ENCODE assay signal across 27 cellular contexts in genomic region chr17:42167807-42168206, GRCh38. TPM values are rescaled to one million over a fixed set of nuclear protein-coding genes. Genes with fewer than 3 reads are reported as not detected.
"Had no signal": no experiment of that assay in that cellular context is flagged by ENCODE, and none has a peak within 500 bp of the region (broad histone marks: within the 10 kb centered on the region; RNA-seq: fewer than 3 reads in every experiment).

No MANE protein-coding gene starts in this region.

- DNase-seq: activated CD4-positive, alpha-beta memory T cell treated with anti-CD3 and anti-CD28 coated beads, Interleukin-2, amount 10 ng/mL, durations not matched to agents 7 days and 5 days; activated CD4-positive, alpha-beta T cell treated with anti-CD3 and anti-CD28 coated beads for 48 hours; activated CD4-positive, CD25-positive, alpha-beta regulatory T cell; activated CD8-positive, alpha-beta memory T cell treated with anti-CD3 and anti-CD28 coated beads, Interleukin-2, amount 10 ng/mL, durations not matched to agents 7 days and 5 days; activated gamma-delta T cell treated with Interleukin-2 at 50 U/mL for 16 hours; aorta; caudate nucleus; effector memory CD8-positive, alpha-beta T cell; esophagus squamous epithelium; head of caudate nucleus; hypothalamus; left ventricle myocardium superior; mammary epithelial cell; nucleus accumbens; right lobe of liver; stimulated activated CD4-positive, alpha-beta T cell treated with anti-CD3 and anti-CD28 coated beads, Interleukin-1b, Interleukin-23, amount 100 ng/mL, for 48 hours; stimulated activated naive CD8-positive, alpha-beta T cell treated with anti-CD3 and anti-CD28 coated beads, Interleukin-15, amount 100 ng/mL, for 72 hours; T-helper 17 cell had no signal

- H3K27me3 Mint-ChIP-seq: activated CD4-positive, alpha-beta memory T cell treated with anti-CD3 and anti-CD28 coated beads, Interleukin-2, amount 10 ng/mL, durations not matched to agents 7 days and 5 days; activated CD8-positive, alpha-beta memory T cell treated with anti-CD3 and anti-CD28 coated beads, Interleukin-2, amount 10 ng/mL, durations not matched to agents 7 days and 5 days; stimulated activated naive CD8-positive, alpha-beta T cell treated with anti-CD3 and anti-CD28 coated beads, Interleukin-15, amount 100 ng/mL, for 72 hours; T-helper 17 cell had no signal

- H3K4me3 ChIP-seq: esophagus squamous epithelium, gastroesophageal sphincter, right lobe of liver, skin epidermis, tibial nerve had no signal

- H3K9me3 Mint-ChIP-seq: activated CD4-positive, alpha-beta memory T cell treated with anti-CD3 and anti-CD28 coated beads, Interleukin-2, amount 10 ng/mL, durations not matched to agents 7 days and 5 days; activated naive CD4-positive, alpha-beta T cell treated with anti-CD3 and anti-CD28 coated beads, Interleukin-2, amount 50 U/mL, for 72 hours; activated T-helper 1 cell treated with anti-CD3 and anti-CD28 coated beads, Interleukin-12 subunit alpha, Interleukin-12 subunit beta, Interleukin-2, Interleukin-4 antibody, amounts not matched to agents 30 ng/mL and 10 ng/mL and 1 ng/mL, durations not matched to agents 14 hours and 24 hours and 36 hours; effector memory CD8-positive, alpha-beta T cell; nephron; stimulated activated naive CD8-positive, alpha-beta T cell treated with anti-CD3 and anti-CD28 coated beads, Interleukin-15, amount 100 ng/mL, for 72 hours had no signal

- H3K4me3 Mint-ChIP-seq: activated CD4-positive, alpha-beta memory T cell treated with anti-CD3 and anti-CD28 coated beads, Interleukin-2, amount 10 ng/mL, durations not matched to agents 7 days and 5 days; activated CD8-positive, alpha-beta memory T cell treated with anti-CD3 and anti-CD28 coated beads, Interleukin-2, amount 10 ng/mL, durations not matched to agents 7 days and 5 days; activated T-helper 1 cell treated with anti-CD3 and anti-CD28 coated beads, Interleukin-12 subunit alpha, Interleukin-12 subunit beta, Interleukin-2, Interleukin-4 antibody, amounts not matched to agents 30 ng/mL and 10 ng/mL and 1 ng/mL, durations not matched to agents 14 hours and 24 hours and 36 hours; brain; effector memory CD8-positive, alpha-beta T cell; nephron; stimulated activated naive CD8-positive, alpha-beta T cell treated with anti-CD3 and anti-CD28 coated beads, Interleukin-15, amount 100 ng/mL, for 72 hours; T-helper 17 cell had no signal

- H3K9me3 ChIP-seq: esophagus squamous epithelium, gastroesophageal sphincter, right lobe of liver, tibial nerve had no signal

- ATAC-seq: activated CD8-positive, alpha-beta memory T cell treated with anti-CD3 and anti-CD28 coated beads, Interleukin-2, amount 10 ng/mL, durations not matched to agents 7 days and 5 days; activated naive CD4-positive, alpha-beta T cell treated with anti-CD3 and anti-CD28 coated beads, Interleukin-2, amount 50 U/mL, for 72 hours; effector memory CD8-positive, alpha-beta T cell; gastroesophageal sphincter; left ventricle myocardium superior; right lobe of liver; stimulated activated naive CD8-positive, alpha-beta T cell treated with anti-CD3 and anti-CD28 coated beads, Interleukin-15, amount 100 ng/mL, for 72 hours; T-helper 17 cell had no signal

- H3K4me1 Mint-ChIP-seq: activated CD4-positive, alpha-beta memory T cell treated with anti-CD3 and anti-CD28 coated beads, Interleukin-2, amount 10 ng/mL, durations not matched to agents 7 days and 5 days; activated CD8-positive, alpha-beta memory T cell treated with anti-CD3 and anti-CD28 coated beads, Interleukin-2, amount 10 ng/mL, durations not matched to agents 7 days and 5 days; brain; nephron had no signal

- H3K27ac ChIP-seq: esophagus squamous epithelium, gastroesophageal sphincter, right lobe of liver, skin epidermis, tibial nerve had no signal

- H3K27ac Mint-ChIP-seq: activated CD4-positive, alpha-beta memory T cell treated with anti-CD3 and anti-CD28 coated beads, Interleukin-2, amount 10 ng/mL, durations not matched to agents 7 days and 5 days; activated CD8-positive, alpha-beta memory T cell treated with anti-CD3 and anti-CD28 coated beads, Interleukin-2, amount 10 ng/mL, durations not matched to agents 7 days and 5 days; activated T-helper 1 cell treated with anti-CD3 and anti-CD28 coated beads, Interleukin-12 subunit alpha, Interleukin-12 subunit beta, Interleukin-2, Interleukin-4 antibody, amounts not matched to agents 30 ng/mL and 10 ng/mL and 1 ng/mL, durations not matched to agents 14 hours and 24 hours and 36 hours; brain; effector memory CD8-positive, alpha-beta T cell; nephron had no signal

- H3K36me3 Mint-ChIP-seq: activated CD8-positive, alpha-beta memory T cell treated with anti-CD3 and anti-CD28 coated beads, Interleukin-2, amount 10 ng/mL, durations not matched to agents 7 days and 5 days; activated naive CD4-positive, alpha-beta T cell treated with anti-CD3 and anti-CD28 coated beads, Interleukin-2, amount 50 U/mL, for 72 hours; brain had no signal

- H3K36me3 ChIP-seq: esophagus squamous epithelium, gastroesophageal sphincter, right lobe of liver, tibial nerve had no signal

- H3K4me1 ChIP-seq: gastroesophageal sphincter, right lobe of liver, tibial nerve had no signal

- H3K27me3 ChIP-seq: esophagus squamous epithelium, right lobe of liver, tibial nerve had no signal

RNA-seq across cellular contexts. Expression of gene KCNH4, which starts 13.1 kb away (rescaled TPM):
- total RNA-seq: mammary epithelial cell had no signal
- polyA plus RNA-seq: aorta had no signal

RNA-seq across cellular contexts. Expression of gene HCRT, which starts 17.4 kb away (rescaled TPM):
- total RNA-seq: activated CD4-positive, alpha-beta memory T cell treated with anti-CD3 and anti-CD28 coated beads, Interleukin-2, amount 10 ng/mL, durations not matched to agents 7 days and 5 days; activated CD8-positive, alpha-beta memory T cell treated with anti-CD3 and anti-CD28 coated beads, Interleukin-2, amount 10 ng/mL, durations not matched to agents 7 days and 5 days; activated naive CD4-positive, alpha-beta T cell treated with anti-CD3 and anti-CD28 coated beads, Interleukin-2, amount 50 U/mL, for 72 hours; activated T-helper 1 cell treated with anti-CD3 and anti-CD28 coated beads, Interleukin-12 subunit alpha, Interleukin-12 subunit beta, Interleukin-2, Interleukin-4 antibody, amounts not matched to agents 30 ng/mL and 10 ng/mL and 1 ng/mL, durations not matched to agents 14 hours and 24 hours and 36 hours; aorta; dermis microvascular lymphatic vessel endothelial cell; esophagus squamous epithelium; gastroesophageal sphincter; left ventricle myocardium superior; mammary epithelial cell; right lobe of liver; T-helper 17 cell; tibial nerve had no signal
- polyA plus RNA-seq: adipose tissue, aorta, mammary epithelial cell had no signal

RNA-seq across cellular contexts. Expression of gene HSPB9, which starts 45.2 kb away (rescaled TPM):
- total RNA-seq: activated T-helper 1 cell treated with anti-CD3 and anti-CD28 coated beads, Interleukin-12 subunit alpha, Interleukin-12 subunit beta, Interleukin-2, Interleukin-4 antibody, amounts not matched to agents 30 ng/mL and 10 ng/mL and 1 ng/mL, durations not matched to agents 14 hours and 24 hours and 36 hours; aorta; esophagus squamous epithelium; gastroesophageal sphincter; mammary epithelial cell; T-helper 17 cell had no signal
- polyA plus RNA-seq: mammary epithelial cell had no signal
